ENCODE assay signal across 25 cellular contexts in genomic region chr6:56488281-56488680, GRCh38.
"Had no signal": no experiment of that assay in that cellular context is flagged by ENCODE, and none has a peak within 500 bp of the region (broad histone marks: within the 10 kb centered on the region; RNA-seq: fewer than 3 reads in every experiment).

No MANE protein-coding gene starts in this region.

- H3K9me3 Mint-ChIP-seq: endodermal cell; naive B cell; natural killer cell treated with Interleukin-12 subunit alpha and Interleukin-12 subunit beta and Interleukin-15 and Interleukin-18, amount 100 ng/mL, for 72 hours; stimulated activated naive CD8-positive, alpha-beta T cell treated with anti-CD3 and anti-CD28 coated beads, Interleukin-15, amount 100 ng/mL, for 72 hours had no signal

- DNase-seq: cortex of kidney; effector CD8-positive, alpha-beta T cell; endodermal cell; esophagus squamous epithelium; foreskin melanocyte; head of caudate nucleus; mesenchymal stem cell; mucosa of descending colon; naive B cell; pancreas; retina; right lobe of liver; small intestine; stimulated activated CD4-positive, alpha-beta T cell treated with anti-CD3 and anti-CD28 coated beads, Interleukin-15, amount 100 ng/mL, for 24 hours; stimulated activated CD4-positive, alpha-beta T cell treated with anti-CD3 and anti-CD28 coated beads, Interleukin-2, amount 100 ng/mL, for 48 hours; stimulated activated naive CD4-positive, alpha-beta T cell; stimulated activated naive CD8-positive, alpha-beta T cell treated with anti-CD3 and anti-CD28 coated beads, Interleukin-15, amount 100 ng/mL, for 72 hours; trophoblast cell had no signal

- ATAC-seq: left lobe of liver; mucosa of descending colon; natural killer cell treated with Interleukin-12 subunit alpha and Interleukin-12 subunit beta and Interleukin-15 and Interleukin-18, amount 100 ng/mL, for 72 hours; pancreas; right lobe of liver; stimulated activated naive CD8-positive, alpha-beta T cell treated with anti-CD3 and anti-CD28 coated beads, Interleukin-15, amount 100 ng/mL, for 72 hours had no signal

- H3K4me3 Mint-ChIP-seq: endodermal cell; mesothelial cell of epicardium; naive B cell; natural killer cell treated with Interleukin-12 subunit alpha and Interleukin-12 subunit beta and Interleukin-15 and Interleukin-18, amount 100 ng/mL, for 72 hours; neural crest cell; stimulated activated naive CD8-positive, alpha-beta T cell treated with anti-CD3 and anti-CD28 coated beads, Interleukin-15, amount 100 ng/mL, for 72 hours had no signal

- H3K4me1 Mint-ChIP-seq: endodermal cell; naive B cell; neural crest cell; stimulated activated naive CD8-positive, alpha-beta T cell treated with anti-CD3 and anti-CD28 coated beads, Interleukin-15, amount 100 ng/mL, for 72 hours had no signal

- H3K9me3 ChIP-seq: esophagus squamous epithelium, mucosa of descending colon, neutrophil, pancreas, right lobe of liver, suprapubic skin had no signal

- H3K36me3 Mint-ChIP-seq: naive B cell; natural killer cell treated with Interleukin-12 subunit alpha and Interleukin-12 subunit beta and Interleukin-15 and Interleukin-18, amount 100 ng/mL, for 72 hours had no signal

- H3K36me3 ChIP-seq: neutrophil had no signal

- H3K27me3 ChIP-seq: esophagus squamous epithelium, neutrophil, pancreas, right lobe of liver, suprapubic skin had no signal

- H3K4me3 ChIP-seq: esophagus squamous epithelium, lung, mucosa of descending colon, pancreas, right lobe of liver, suprapubic skin had no signal

- H3K27ac Mint-ChIP-seq: endodermal cell; mesothelial cell of epicardium; naive B cell; natural killer cell treated with Interleukin-12 subunit alpha and Interleukin-12 subunit beta and Interleukin-15 and Interleukin-18, amount 100 ng/mL, for 72 hours; stimulated activated naive CD8-positive, alpha-beta T cell treated with anti-CD3 and anti-CD28 coated beads, Interleukin-15, amount 100 ng/mL, for 72 hours had no signal

- H3K27me3 Mint-ChIP-seq: naive B cell; natural killer cell treated with Interleukin-12 subunit alpha and Interleukin-12 subunit beta and Interleukin-15 and Interleukin-18, amount 100 ng/mL, for 72 hours; stimulated activated naive CD8-positive, alpha-beta T cell treated with anti-CD3 and anti-CD28 coated beads, Interleukin-15, amount 100 ng/mL, for 72 hours had no signal
